In genomic region chr11:22192642-22193347, GRCh38 we compare ENCODE assay signal across 8 cellular contexts. TPM values are rescaled to one million over a fixed set of nuclear protein-coding genes. Genes with fewer than 3 reads are reported as not detected.
DNase-seq lines count a peak whose midpoint lies in the region; ATAC-seq and TF ChIP-seq lines count a peak whose summit lies in the region.

Gene ANO5 (plus strand): TSS chr11:22193085. CDS start chr11:22193493, 408 bp downstream.

- H3K4me1 ChIP-seq in left ventricle myocardium inferior, result peaks cover 35% of the 10 kb centered on the region

- peak; percentile 41 for ATAC-seq in GM21619 (IDR thresholded peaks at IDR 0.05; ENCODE audit: unreplicated experiment)

- no peaks in the 10 kb centered on the region for H3K4me1 Mint-ChIP-seq in activated naive CD8-positive, alpha-beta T cell treated with anti-CD3 and anti-CD28 coated beads for 36 hours
- peaks cover 12% of the 10 kb centered on the region for H3K4me1 Mint-ChIP-seq in osteocyte (ENCODE audit: unreplicated experiment)

- no peaks in the 10 kb centered on the region for H3K36me3 ChIP-seq in left ventricle myocardium inferior

- peak within 1 kb of the TSS; percentile 86 for H3K27ac ChIP-seq in left ventricle myocardium inferior (replicated peaks)

- peaks cover 3% of the 10 kb centered on the region for H3K9me3 Mint-ChIP-seq in activated naive CD8-positive, alpha-beta T cell treated with anti-CD3 and anti-CD28 coated beads for 36 hours
- no peaks in the 10 kb centered on the region for H3K9me3 Mint-ChIP-seq in osteocyte (ENCODE audit: unreplicated experiment)

- peaks cover 51% of the 10 kb centered on the region for H3K27me3 Mint-ChIP-seq in activated naive CD8-positive, alpha-beta T cell treated with anti-CD3 and anti-CD28 coated beads for 36 hours
- H3K27me3 Mint-ChIP-seq in osteocyte (ENCODE audit: unreplicated experiment), result peaks cover 35% of the 10 kb centered on the region

- H3K36me3 Mint-ChIP-seq in activated naive CD8-positive, alpha-beta T cell treated with anti-CD3 and anti-CD28 coated beads for 36 hours, result no peaks in the 10 kb centered on the region
- no peaks in the 10 kb centered on the region for H3K36me3 Mint-ChIP-seq in osteocyte (ENCODE audit: unreplicated experiment)

- H3K9me3 ChIP-seq in left ventricle myocardium inferior (replicated peaks), result no peaks in the 10 kb centered on the region

- H3K27me3 ChIP-seq in left ventricle myocardium inferior (ENCODE audit: low read depth), result peaks cover 5% of the 10 kb centered on the region

- no peak within 1 kb of the TSS for H3K27ac Mint-ChIP-seq in activated naive CD8-positive, alpha-beta T cell treated with anti-CD3 and anti-CD28 coated beads for 36 hours
- no peak within 1 kb of the TSS for H3K27ac Mint-ChIP-seq in osteocyte (ENCODE audit: unreplicated experiment)

- intact Hi-C loops in left ventricle myocardium inferior (cut with micrococcal nuclease), result no loop called here

- peak within 1 kb of the TSS; percentile 79 for H3K4me3 ChIP-seq in left ventricle myocardium inferior

- DNase-seq in G401 (ENCODE audit: low spot score) (peak; percentile 20), NCI-H1105 treated with DMSO at 0.1 percent for 48 hours (lab: John Stamatoyannopoulos, UW) (peak; percentile 72), left ventricle myocardium inferior (peak; percentile 83), osteocyte (ENCODE audit: extremely low spot score, unreplicated experiment) (peak; percentile 83)
- peak; percentile 5 for DNase-seq in activated naive CD8-positive, alpha-beta T cell treated with anti-CD3 and anti-CD28 coated beads for 36 hours
- no peak for DNase-seq in stimulated activated CD4-positive, alpha-beta T cell treated with anti-CD3 and anti-CD28 coated beads, Interleukin-2, amount 100 ng/mL, for 48 hours
- DNase-seq in activated effector memory CD4-positive, alpha-beta T cell treated with anti-CD3 and anti-CD28 coated beads, Interleukin-2, amount 50 U/mL, for 16 hours, result no peak

- in situ Hi-C loops in G401 (cut with HindIII; ENCODE audit: low sequenced_read_pairs), result no loop called here

- TF ChIP-seq CTCF in left ventricle myocardium inferior (IDR thresholded peaks at IDR 0.05; ENCODE audit: borderline replicate concordance) (no peak), osteocyte (IDR thresholded peaks at IDR 0.05) (no peak)

- peak within 1 kb of the TSS; percentile 48 for H3K4me3 Mint-ChIP-seq in activated naive CD8-positive, alpha-beta T cell treated with anti-CD3 and anti-CD28 coated beads for 36 hours
- peak within 1 kb of the TSS; percentile 74 for H3K4me3 Mint-ChIP-seq in osteocyte (ENCODE audit: unreplicated experiment)

RNA-seq across cellular contexts. Expression of gene ANO5, which starts in this region (rescaled TPM):
- 1.1 and 1.6 TPM in 2 replicates for total RNA-seq in G401 (2014; rRNA removed; shearing (Covaris generic))
- total RNA-seq in activated naive CD8-positive, alpha-beta T cell treated with anti-CD3 and anti-CD28 coated beads for 36 hours, result under 1 TPM; 0.02 to 0.28 TPM
- 79.7 TPM for total RNA-seq in left ventricle myocardium inferior
- not detected in 2 replicates for total RNA-seq in osteocyte

Comparison
In these comparisons a context has a peak if more than half of its experiments do, and no peak if none do; other contexts are left out.
1. RNA of gene ANO5 (total RNA-seq): 79.7 TPM in left ventricle myocardium inferior (single experiment); 1.1 to 1.6 TPM in G401, 0.02 to 0.28 TPM in activated naive CD8-positive, alpha-beta T cell treated with anti-CD3 and anti-CD28 coated beads for 36 hours and not detected in osteocyte; every median in the first group is over 10 times any median in the second.
2. Peak in DNase-seq in activated naive CD8-positive, alpha-beta T cell treated with anti-CD3 and anti-CD28 coated beads for 36 hours; RNA of the gene not detected or under 1 TPM.
3. Peak in DNase-seq in osteocyte; RNA of the gene not detected or under 1 TPM.
4. DNase-seq: peak in G401 (single experiment), NCI-H1105 treated with DMSO at 0.1 percent for 48 hours (single experiment) and left ventricle myocardium inferior (single experiment); none in stimulated activated CD4-positive, alpha-beta T cell treated with anti-CD3 and anti-CD28 coated beads, Interleukin-2, amount 100 ng/mL, for 48 hours (0 of 2) and activated effector memory CD4-positive, alpha-beta T cell treated with anti-CD3 and anti-CD28 coated beads, Interleukin-2, amount 50 U/mL, for 16 hours (single experiment).